ENCODE assay signal across 24 cellular contexts in genomic region chr1:232585486-232585885, GRCh38. TPM values are rescaled to one million over a fixed set of nuclear protein-coding genes. Genes with fewer than 3 reads are reported as not detected.
DNase-seq lines count a peak whose midpoint lies in the region; ATAC-seq, FAIRE-seq and TF ChIP-seq lines count a peak whose summit lies in the region.
"Had no signal": no experiment of that assay in that cellular context is flagged by ENCODE, and none has a peak within 500 bp of the region (broad histone marks: within the 10 kb centered on the region; RNA-seq: fewer than 3 reads in every experiment).

No MANE protein-coding gene starts in this region.

- H3K4me1 Mint-ChIP-seq in CD4-positive, alpha-beta T cell (ENCODE audit: low read depth) = peaks cover 11% of the 10 kb centered on the region

- ATAC-seq in CD4-positive, alpha-beta T cell (ENCODE audit: poor library complexity) = no peak
- no peak for ATAC-seq in left colon

- POLR2A ChIA-PET in CD4-positive, alpha-beta T cell (lab: Charles Lee) = no interaction called here

- H3K4me3 ChIP-seq in dorsolateral prefrontal cortex (peak overlapping the region in 1 of 59 donors; percentile 9), sigmoid colon (no peak overlapping the region)
- H3K4me3 ChIP-seq: PC-9, SJSA1 had no signal

- FAIRE-seq in D721Med (lab: Jason Lieb, UNC) = peak; percentile 6
- FAIRE-seq: HTR-8/SVneo had no signal

- no peak for TF ChIP-seq EP300 in sigmoid colon (IDR thresholded peaks at IDR 0.05)

- no peak for TF ChIP-seq POLR2A in sigmoid colon (IDR thresholded peaks at IDR 0.05)

- H3K36me3 ChIP-seq in sigmoid colon = no peaks in the 10 kb centered on the region
- H3K36me3 ChIP-seq: SJSA1 had no signal

- H3K27ac ChIP-seq in dorsolateral prefrontal cortex (peak overlapping the region in 35 of 59 donors; percentile 1 to 77 (median 39)), sigmoid colon (no peak overlapping the region)
- no peak overlapping the region for H3K27ac ChIP-seq in CD4-positive, alpha-beta T cell (ENCODE audit: low read depth, low read length)
- H3K27ac ChIP-seq: C4-2B, PC-9, RWPE1, SJSA1 had no signal

- TF ChIP-seq CTCF in D721Med (IDR thresholded peaks at IDR 0.05; ENCODE audit: insufficient read depth, missing control alignments) = no peak
- TF ChIP-seq CTCF in dorsolateral prefrontal cortex (IDR thresholded peaks at IDR 0.05 in 54 of 56, conservative IDR thresholded peaks at IDR 0.05 in 2 of 56; ENCODE audit: low read depth in 1 of 56, partially characterized antibody in 56 of 56) = no peak
- no peak for TF ChIP-seq CTCF in sigmoid colon (IDR thresholded peaks at IDR 0.05)
- no peak for TF ChIP-seq CTCF in CD4-positive, alpha-beta T cell (IDR thresholded peaks at IDR 0.05)

- H3K9me3 Mint-ChIP-seq in CD4-positive, alpha-beta T cell = no peaks in the 10 kb centered on the region
- H3K9me3 Mint-ChIP-seq: H9 had no signal

- H3K27me3 Mint-ChIP-seq in CD4-positive, alpha-beta T cell = no peaks in the 10 kb centered on the region

- DNase-seq in COLO829 (ENCODE audit: low spot score) (peak; percentile 49), D721Med (ENCODE audit: insufficient read length, low spot score) (no peak), dorsolateral prefrontal cortex (no peak), medulla oblongata (ENCODE audit: extremely low spot score) (peak; percentile 47), sigmoid colon (no peak), left colon (no peak), 8988T (no peak)
- DNase-seq in CD4-positive, alpha-beta T cell = no peak
- DNase-seq: AML-193, DMS 273 treated with DMSO at 0.1 percent for 48 hours, DND-41, H9, Karpas-422, MM.1S, NCI-H2081, NCI-H2171 treated with DMSO at 0.1 percent for 48 hours, NCI-H446 treated with DMSO at 0.1 percent for 48 hours, PC-9 had no signal

- intact Hi-C loops in dorsolateral prefrontal cortex (cut with DNase I) (loop anchor here in 1 of 2 donors (2.0 kb wide), 1 partner anchor 35 kb away; no protein-coding TSS in a partner anchor), sigmoid colon (cut with DNase I) (no loop called here), left colon (cut with DNase I, micrococcal nuclease) (no loop called here)
- intact Hi-C loops in CD4-positive, alpha-beta T cell (cut with DNase I, micrococcal nuclease) = no loop called here

- CTCF ChIA-PET in CD4-positive, alpha-beta T cell (lab: Charles Lee) = no interaction called here

- no peaks in the 10 kb centered on the region for H3K36me3 Mint-ChIP-seq in CD4-positive, alpha-beta T cell (ENCODE audit: low read depth)
- H3K36me3 Mint-ChIP-seq: IgD-negative memory B cell had no signal

- H3K4me1 ChIP-seq in sigmoid colon = peaks cover 0 to 20% (median 17%) of the 10 kb centered on the region in 4 donors
- H3K4me1 ChIP-seq: SJSA1 had no signal

- H3K27ac Mint-ChIP-seq in CD4-positive, alpha-beta T cell = no peak overlapping the region
- H3K27ac Mint-ChIP-seq: IgD-negative memory B cell had no signal

- H3K27me3 ChIP-seq in dorsolateral prefrontal cortex (no peaks in the 10 kb centered on the region), sigmoid colon (no peaks in the 10 kb centered on the region)
- H3K27me3 ChIP-seq in CD4-positive, alpha-beta T cell (ENCODE audit: control insufficient read depth, insufficient read depth, low read length) = no peaks in the 10 kb centered on the region
- H3K27me3 ChIP-seq: SJSA1 had no signal

- no peak overlapping the region for H3K4me3 Mint-ChIP-seq in CD4-positive, alpha-beta T cell
- H3K4me3 Mint-ChIP-seq: H9, IgD-negative memory B cell had no signal

- no peaks in the 10 kb centered on the region for H3K9me3 ChIP-seq in sigmoid colon
- H3K9me3 ChIP-seq in CD4-positive, alpha-beta T cell (ENCODE audit: control insufficient read depth, low read length) = no peaks in the 10 kb centered on the region
- H3K9me3 ChIP-seq: SJSA1 had no signal

RNA-seq across cellular contexts. Expression of gene SIPA1L2, which starts 44.4 kb away (rescaled TPM):
- total RNA-seq in dorsolateral prefrontal cortex (10 to 100 TPM; 24.3 to 66.4 (median 47.9) TPM), sigmoid colon (10 to 100 TPM; 22.5 to 42.5 (median 32.1) TPM), left colon (10 to 100 TPM; 76.5 to 89.8 TPM)
- 10 to 100 TPM; 16.2 to 20.6 (median 18.0) TPM for polyA plus RNA-seq in sigmoid colon
- total RNA-seq in CD4-positive, alpha-beta T cell = 1 to 10 TPM; 1.8 to 1.9 TPM
- total RNA-seq: G401, PC-9 had no signal
- polyA plus RNA-seq: IgD-negative memory B cell had no signal

Comparison
In these comparisons a context has a peak if more than half of its experiments do, and no peak if none do; other contexts are left out.
1. DNase-seq: peak in COLO829 (single experiment) and medulla oblongata (single experiment); none in D721Med (single experiment), dorsolateral prefrontal cortex (0 of 10), sigmoid colon (single experiment), CD4-positive, alpha-beta T cell (0 of 10), left colon (0 of 2) and 8988T (single experiment).
2. H3K27ac ChIP-seq: peak in dorsolateral prefrontal cortex (35 of 59); none in sigmoid colon (0 of 4) and CD4-positive, alpha-beta T cell (single experiment).
3. RNA of gene SIPA1L2, which starts 44.4 kb away (total RNA-seq): 76.5 to 89.8 TPM in left colon, 24.3 to 66.4 TPM in dorsolateral prefrontal cortex and 22.5 to 42.5 TPM in sigmoid colon; 1.8 to 1.9 TPM in CD4-positive, alpha-beta T cell; every median in the first group is over 4 times any median in the second.